14 cellular contexts compared by ENCODE assay signal in the genomic region with DNA sequence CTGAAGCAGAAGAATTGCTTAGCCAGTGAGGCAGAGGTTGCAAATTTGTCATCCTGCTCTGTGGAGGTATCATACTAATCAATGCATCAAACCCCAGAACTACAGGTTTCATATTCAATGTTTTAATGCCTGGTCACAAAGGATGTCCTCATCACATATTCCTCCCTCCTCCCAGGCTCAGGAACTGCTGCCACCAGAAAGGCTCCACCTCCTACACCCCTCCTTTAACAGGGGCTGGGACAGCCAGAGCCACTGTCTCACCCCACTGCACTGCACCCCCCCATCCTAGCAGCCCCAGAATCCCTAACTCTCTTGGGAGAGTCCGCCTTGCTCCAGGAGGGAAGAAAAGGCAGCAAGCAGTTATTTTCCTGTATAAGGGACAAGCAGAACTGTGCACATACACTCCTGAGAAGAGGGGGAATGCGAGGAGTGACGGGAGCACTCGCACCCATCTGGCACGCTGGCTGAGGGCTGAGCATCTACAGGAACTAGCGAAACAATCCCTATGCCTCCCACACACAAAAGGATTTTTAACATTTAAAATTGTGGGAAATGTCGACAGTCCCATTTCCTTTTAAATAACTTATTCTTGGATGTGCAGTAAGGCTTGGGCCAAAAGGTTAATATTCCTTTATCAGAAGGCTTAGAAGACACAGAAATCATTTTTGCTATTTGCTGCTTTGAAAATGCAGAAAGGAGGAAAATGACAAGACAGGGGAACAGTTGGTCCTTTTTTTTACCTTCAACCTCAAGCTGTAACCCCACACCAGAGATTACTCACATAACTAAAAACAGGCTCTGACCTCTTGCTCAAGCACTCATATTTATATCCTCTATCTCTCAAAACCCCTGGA. TPM values are rescaled to one million over a fixed set of nuclear protein-coding genes. Genes with fewer than 3 reads are reported as not detected.
DNase-seq lines count a peak whose midpoint lies in the region; ATAC-seq and TF ChIP-seq lines count a peak whose summit lies in the region.
"Had no signal": no experiment of that assay in that cellular context is flagged by ENCODE, and none has a peak within 500 bp of the region (broad histone marks: within the 10 kb centered on the region; RNA-seq: fewer than 3 reads in every experiment).

No MANE protein-coding gene starts in this region.

- peaks cover 7% of the 10 kb centered on the region for H3K36me3 Mint-ChIP-seq in activated naive CD8-positive, alpha-beta T cell treated with anti-CD3 and anti-CD28 coated beads, Interleukin-2, amount 50 U/mL, for 24 hours (ENCODE audit: low read depth)
- H3K36me3 Mint-ChIP-seq in mesothelial cell of epicardium: peaks cover 4% of the 10 kb centered on the region
- H3K36me3 Mint-ChIP-seq in naive thymus-derived CD4-positive, alpha-beta T cell: peaks cover 0 to 14% (median 5%) of the 10 kb centered on the region in 5 donors

- POLR2A ChIA-PET in naive thymus-derived CD4-positive, alpha-beta T cell (lab: Charles Lee): no interaction called here

- H3K36me3 ChIP-seq in colonic mucosa: no peaks in the 10 kb centered on the region
- H3K36me3 ChIP-seq in naive thymus-derived CD4-positive, alpha-beta T cell (ENCODE audit: control insufficient read depth in 2 of 3, insufficient read depth in 3 of 3, low read length in 3 of 3): no peaks in the 10 kb centered on the region
- H3K36me3 ChIP-seq: neutrophil had no signal

- intact Hi-C loops in colonic mucosa (cut with DNase I): no loop called here
- intact Hi-C loops in naive thymus-derived CD4-positive, alpha-beta T cell (cut with micrococcal nuclease): no loop called here

- H3K9me3 Mint-ChIP-seq in activated naive CD8-positive, alpha-beta T cell treated with anti-CD3 and anti-CD28 coated beads, Interleukin-2, amount 50 U/mL, for 24 hours: peaks cover 2% of the 10 kb centered on the region
- H3K9me3 Mint-ChIP-seq in mesothelial cell of epicardium: peaks cover 40% of the 10 kb centered on the region
- peaks cover 0 to 9% (median 0%) of the 10 kb centered on the region in 11 donors for H3K9me3 Mint-ChIP-seq in naive thymus-derived CD4-positive, alpha-beta T cell

- H3K27ac ChIP-seq in colonic mucosa: no peak overlapping the region
- no peak overlapping the region for H3K27ac ChIP-seq in naive thymus-derived CD4-positive, alpha-beta T cell (ENCODE audit: low read depth, low read length)
- H3K27ac ChIP-seq: KMS-11, neutrophil had no signal

- H3K27me3 ChIP-seq in colonic mucosa: no peaks in the 10 kb centered on the region
- no peaks in the 10 kb centered on the region for H3K27me3 ChIP-seq in naive thymus-derived CD4-positive, alpha-beta T cell (ENCODE audit: control insufficient read depth in 2 of 2, insufficient read depth in 2 of 2, low read length in 2 of 2)
- H3K27me3 ChIP-seq: neutrophil had no signal

- no peaks in the 10 kb centered on the region for H3K27me3 Mint-ChIP-seq in activated naive CD8-positive, alpha-beta T cell treated with anti-CD3 and anti-CD28 coated beads, Interleukin-2, amount 50 U/mL, for 24 hours
- no peaks in the 10 kb centered on the region for H3K27me3 Mint-ChIP-seq in mesothelial cell of epicardium (ENCODE audit: low read depth)
- H3K27me3 Mint-ChIP-seq in naive thymus-derived CD4-positive, alpha-beta T cell: no peaks in the 10 kb centered on the region

- no peak for DNase-seq in activated naive CD8-positive, alpha-beta T cell treated with anti-CD3 and anti-CD28 coated beads, Interleukin-2, amount 50 U/mL, for 24 hours
- DNase-seq in mesothelial cell of epicardium (ENCODE audit: low spot score in 2 of 2, unreplicated experiment in 2 of 2) (no peak), T-helper 9 cell (no peak), colonic mucosa (no peak)
- no peak for DNase-seq in naive thymus-derived CD4-positive, alpha-beta T cell
- DNase-seq: activated CD4-positive, alpha-beta T cell treated with anti-CD3 and anti-CD28 coated beads, Interleukin-2, amount 50 U/mL, for 48 hours; NCI-H226; SK-N-SH; stimulated activated CD4-positive, alpha-beta T cell treated with anti-CD3 and anti-CD28 coated beads, Interleukin-4, amount 100 ng/mL, for 24 hours had no signal

- no peak overlapping the region for H3K9ac ChIP-seq in colonic mucosa (ENCODE audit: low read depth in 2 of 2, low read length in 2 of 2)
- H3K9ac ChIP-seq: KMS-11, SK-N-SH had no signal

- H3K4me1 Mint-ChIP-seq in activated naive CD8-positive, alpha-beta T cell treated with anti-CD3 and anti-CD28 coated beads, Interleukin-2, amount 50 U/mL, for 24 hours: peaks cover 49% of the 10 kb centered on the region
- H3K4me1 Mint-ChIP-seq in mesothelial cell of epicardium: peaks cover 6% of the 10 kb centered on the region
- H3K4me1 Mint-ChIP-seq in naive thymus-derived CD4-positive, alpha-beta T cell: peaks cover 7 to 37% (median 22%) of the 10 kb centered on the region in 7 donors

- TF ChIP-seq CTCF in mesothelial cell of epicardium (IDR thresholded peaks at IDR 0.05; ENCODE audit: unreplicated experiment): no peak
- no peak for TF ChIP-seq CTCF in colonic mucosa (IDR thresholded peaks at IDR 0.05)

- no peaks in the 10 kb centered on the region for H3K9me3 ChIP-seq in colonic mucosa
- no peaks in the 10 kb centered on the region for H3K9me3 ChIP-seq in naive thymus-derived CD4-positive, alpha-beta T cell (ENCODE audit: control insufficient read depth in 2 of 3, low read length in 3 of 3)
- H3K9me3 ChIP-seq: neutrophil, SK-N-SH had no signal

- ATAC-seq in GM19035 (IDR thresholded peaks at IDR 0.05; ENCODE audit: unreplicated experiment) (peak; percentile 55), HG02885 (IDR thresholded peaks at IDR 0.05; ENCODE audit: poor library complexity, unreplicated experiment) (peak; percentile 54), HG03378 (IDR thresholded peaks at IDR 0.05; ENCODE audit: unreplicated experiment) (no peak)
- no peak for ATAC-seq in activated naive CD8-positive, alpha-beta T cell treated with anti-CD3 and anti-CD28 coated beads, Interleukin-2, amount 50 U/mL, for 24 hours
- no peak for ATAC-seq in naive thymus-derived CD4-positive, alpha-beta T cell

- no peak overlapping the region for H3K4me3 Mint-ChIP-seq in activated naive CD8-positive, alpha-beta T cell treated with anti-CD3 and anti-CD28 coated beads, Interleukin-2, amount 50 U/mL, for 24 hours
- no peak overlapping the region for H3K4me3 Mint-ChIP-seq in mesothelial cell of epicardium
- H3K4me3 Mint-ChIP-seq in naive thymus-derived CD4-positive, alpha-beta T cell: no peak overlapping the region

- H3K4me1 ChIP-seq in colonic mucosa: no peaks in the 10 kb centered on the region
- no peaks in the 10 kb centered on the region for H3K4me1 ChIP-seq in naive thymus-derived CD4-positive, alpha-beta T cell (ENCODE audit: control insufficient read depth in 2 of 2, insufficient read depth in 2 of 2, low read length in 2 of 2)

- peak overlapping the region; percentile 28 for H3K27ac Mint-ChIP-seq in activated naive CD8-positive, alpha-beta T cell treated with anti-CD3 and anti-CD28 coated beads, Interleukin-2, amount 50 U/mL, for 24 hours
- peak overlapping the region; percentile 45 for H3K27ac Mint-ChIP-seq in mesothelial cell of epicardium
- no peak overlapping the region for H3K27ac Mint-ChIP-seq in naive thymus-derived CD4-positive, alpha-beta T cell

- CTCF ChIA-PET in naive thymus-derived CD4-positive, alpha-beta T cell (lab: Charles Lee): no interaction called here

- no peak overlapping the region for H3K4me3 ChIP-seq in colonic mucosa
- no peak overlapping the region for H3K4me3 ChIP-seq in naive thymus-derived CD4-positive, alpha-beta T cell (ENCODE audit: low read length)

RNA-seq across cellular contexts. Expression of gene CD99L2, which starts 27.8 kb away (rescaled TPM):
- total RNA-seq in mesothelial cell of epicardium: 30.8 to 34.5 TPM (median 33.3 TPM) in 3 replicates
- total RNA-seq in colonic mucosa: 10 to 100 TPM; 12.3 to 15.4 TPM
- 10 to 100 TPM; 14.3 to 20.4 (median 15.6) TPM for total RNA-seq in naive thymus-derived CD4-positive, alpha-beta T cell
- 10 to 100 TPM; 16.2 to 16.7 TPM for polyA plus RNA-seq in naive thymus-derived CD4-positive, alpha-beta T cell

Comparison
In these comparisons a context has a peak if more than half of its experiments do, and no peak if none do; other contexts are left out.
1. ATAC-seq: peak in GM19035 (single experiment) and HG02885 (single experiment); none in activated naive CD8-positive, alpha-beta T cell treated with anti-CD3 and anti-CD28 coated beads, Interleukin-2, amount 50 U/mL, for 24 hours (single experiment), HG03378 (single experiment) and naive thymus-derived CD4-positive, alpha-beta T cell (single experiment).
2. H3K27ac Mint-ChIP-seq: peak in activated naive CD8-positive, alpha-beta T cell treated with anti-CD3 and anti-CD28 coated beads, Interleukin-2, amount 50 U/mL, for 24 hours (single experiment) and mesothelial cell of epicardium (single experiment); none in naive thymus-derived CD4-positive, alpha-beta T cell (0 of 9).